ENCODE assay signal across 10 cellular contexts in the genomic region with DNA sequence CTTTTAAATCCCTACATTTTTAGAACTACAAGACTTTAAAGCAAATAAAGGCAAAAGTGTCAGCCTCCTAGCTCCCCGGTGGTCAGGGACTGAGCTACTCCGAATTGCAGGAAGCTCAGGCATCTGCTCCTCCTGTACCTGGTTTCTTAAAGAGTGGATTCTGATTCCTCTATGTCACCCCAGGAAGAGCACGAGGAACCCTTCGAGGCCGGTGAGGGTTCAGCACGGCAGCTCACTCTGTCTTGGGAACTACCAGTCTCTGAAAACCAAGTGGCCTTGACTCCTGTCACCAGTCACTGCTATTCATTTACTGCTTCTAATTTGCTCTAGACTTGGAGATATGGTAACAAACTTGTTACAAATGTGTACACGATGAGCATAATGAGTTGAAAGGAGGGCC. TPM values are rescaled to one million over a fixed set of nuclear protein-coding genes. Genes with fewer than 3 reads are reported as not detected.
A peak's percentile ranks its signal among the peaks of the same experiment; 100 is the strongest.
DNase-seq lines count a peak whose midpoint lies in the region; ATAC-seq, FAIRE-seq and TF ChIP-seq lines count a peak whose summit lies in the region.
"Had no signal": no experiment of that assay in that cellular context is flagged by ENCODE, and none has a peak within 500 bp of the region (broad histone marks: within the 10 kb centered on the region; RNA-seq: fewer than 3 reads in every experiment).

No MANE protein-coding gene starts in this region.

- H3K4me1 ChIP-seq in keratinocyte (ENCODE audit: control insufficient read depth, extremely low read depth, insufficient read depth, low read length): peaks cover 53% of the 10 kb centered on the region
- H3K4me1 ChIP-seq in gastrocnemius medialis: peaks cover 59 to 68% of the 10 kb centered on the region in 2 donors

- H3K36me3 ChIP-seq in keratinocyte (ENCODE audit: control insufficient read depth in 2 of 2, extremely low read depth in 1 of 2, insufficient read depth in 2 of 2, low read length in 2 of 2): peaks cover 0 to 5% of the 10 kb centered on the region in 2 experiments
- H3K36me3 ChIP-seq in gastrocnemius medialis: no peaks in the 10 kb centered on the region

- ATAC-seq in activated T-helper 17 cell treated with anti-CD3 and anti-CD28 coated beads, Interleukin-2, amount 50 U/mL, for 72 hours (replicated peaks): no peak
- ATAC-seq in gastrocnemius medialis: no peak

- H3K27ac Mint-ChIP-seq in activated T-helper 17 cell treated with anti-CD3 and anti-CD28 coated beads, Interleukin-2, amount 50 U/mL, for 72 hours: peak overlapping the region; percentile 91

- no peak for FAIRE-seq in keratinocyte (lab: Jason Lieb, UNC)

- H3K36me3 Mint-ChIP-seq in activated T-helper 17 cell treated with anti-CD3 and anti-CD28 coated beads, Interleukin-2, amount 50 U/mL, for 72 hours (ENCODE audit: low read depth): peaks cover 16% of the 10 kb centered on the region

- peaks cover 19% of the 10 kb centered on the region for H3K79me2 ChIP-seq in keratinocyte (ENCODE audit: control insufficient read depth, insufficient read depth, low read length)

- H3K4me3 ChIP-seq in keratinocyte (ENCODE audit: control insufficient read depth in 2 of 3, extremely low read depth in 1 of 3, insufficient read depth in 2 of 3, low read depth in 1 of 3, low read length in 3 of 3): peak overlapping the region in 2 of 3 experiments; percentile 13 to 36
- peak overlapping the region in 2 of 4 donors; percentile 15 to 72 for H3K4me3 ChIP-seq in gastrocnemius medialis

- H3K4me3 Mint-ChIP-seq in activated T-helper 17 cell treated with anti-CD3 and anti-CD28 coated beads, Interleukin-2, amount 50 U/mL, for 72 hours: no peak overlapping the region

- H3K9ac ChIP-seq in keratinocyte (ENCODE audit: control insufficient read depth, extremely low read depth, insufficient read depth, low read length): peak overlapping the region; percentile 98

- no peaks in the 10 kb centered on the region for H3K9me1 ChIP-seq in keratinocyte (ENCODE audit: control insufficient read depth, extremely low read depth, insufficient read depth, low read length)

- TF ChIP-seq CTCF in keratinocyte (optimal IDR thresholded peaks at IDR 0.05 in 1 of 3, IDR thresholded peaks at IDR 0.05 in 1 of 3, conservative IDR thresholded peaks at IDR 0.05 in 1 of 3; ENCODE audit: extremely low read depth in 1 of 3, insufficient read depth in 2 of 3, low read length in 3 of 3) (no peak), gastrocnemius medialis (IDR thresholded peaks at IDR 0.05 in 4 of 5, conservative IDR thresholded peaks at IDR 0.05 in 1 of 5) (no peak)

- H3K27me3 Mint-ChIP-seq in activated T-helper 17 cell treated with anti-CD3 and anti-CD28 coated beads, Interleukin-2, amount 50 U/mL, for 72 hours: no peaks in the 10 kb centered on the region
- H3K27me3 Mint-ChIP-seq: activated B cell treated with CpG ODN at 0.5 μM for 24 hours had no signal

- H3K4me2 ChIP-seq in keratinocyte (ENCODE audit: control insufficient read depth, extremely low read depth, insufficient read depth, low read depth, low read length): peak overlapping the region; percentile 90

- H2AFZ ChIP-seq in keratinocyte (ENCODE audit: control insufficient read depth, low read length): no peak overlapping the region

- intact Hi-C loops in gastrocnemius medialis (cut with DNase I; ENCODE audit: low total_unique reads): loop anchor here (2.0 kb wide), 1 partner anchor 43 kb away; no protein-coding TSS in a partner anchor

- no peak for TF ChIP-seq POLR2A in gastrocnemius medialis (IDR thresholded peaks at IDR 0.05)

- H3K9me3 ChIP-seq in keratinocyte (ENCODE audit: control insufficient read depth, low read depth, low read length): no peaks in the 10 kb centered on the region
- H3K9me3 ChIP-seq in gastrocnemius medialis: no peaks in the 10 kb centered on the region

- no peaks in the 10 kb centered on the region for H3K9me3 Mint-ChIP-seq in activated T-helper 17 cell treated with anti-CD3 and anti-CD28 coated beads, Interleukin-2, amount 50 U/mL, for 72 hours
- H3K9me3 Mint-ChIP-seq: activated B cell treated with CpG ODN at 0.5 μM for 24 hours had no signal

- H3K27ac ChIP-seq in keratinocyte (ENCODE audit: control insufficient read depth, insufficient read depth, low read length): peak overlapping the region; percentile 98
- peak overlapping the region; percentile 90 to 96 (median 92) for H3K27ac ChIP-seq in gastrocnemius medialis

- dilution Hi-C loops in keratinocyte (cut with MboI; ENCODE audit: extremely low pct_ligation_motif_present, low sequenced_read_pairs): no loop called here

- H4K20me1 ChIP-seq in keratinocyte (ENCODE audit: control insufficient read depth, extremely low read depth, insufficient read depth, low read length): no peaks in the 10 kb centered on the region

- H3K4me1 Mint-ChIP-seq in activated T-helper 17 cell treated with anti-CD3 and anti-CD28 coated beads, Interleukin-2, amount 50 U/mL, for 72 hours: peaks cover 30% of the 10 kb centered on the region

- DNase-seq in Daoy (ENCODE audit: low read depth): peak; percentile 19
- no peak for DNase-seq in keratinocyte (ENCODE audit: low read depth, low spot score)
- no peak for DNase-seq in gastrocnemius medialis
- no peak for DNase-seq in NCI-H748 treated with DMSO at 0.1 percent for 48 hours (lab: John Stamatoyannopoulos, UW)
- no peak for DNase-seq in foreskin melanocyte
- DNase-seq in stimulated activated naive CD4-positive, alpha-beta T cell (lab: John Stamatoyannopoulos, UW): no peak
- DNase-seq in H4 (ENCODE audit: low spot score): no peak
- DNase-seq: activated B cell treated with CpG ODN at 0.5 μM for 24 hours, NCI-H226 had no signal

- in situ Hi-C loops in gastrocnemius medialis (cut with MboI; ENCODE audit: low sequenced_read_pairs in 4 of 4): no loop called here

- H3K27me3 ChIP-seq in keratinocyte (ENCODE audit: control insufficient read depth, extremely low read depth, insufficient read depth, low read length) (no peaks in the 10 kb centered on the region), gastrocnemius medialis (no peaks in the 10 kb centered on the region)

RNA-seq across cellular contexts. Expression of a gene that starts 2.3 kb away (rescaled TPM):
- 1.7 and 3.3 TPM in 2 replicates for total RNA-seq in Daoy (2014; rRNA removed; shearing (Covaris generic))
- 10 to 100 TPM in 1 of 2 donors, 1 to 10 TPM in 1; 6.2 to 23.7 TPM for total RNA-seq in activated T-helper 17 cell treated with anti-CD3 and anti-CD28 coated beads, Interleukin-2, amount 50 U/mL, for 72 hours
- 0.68 to 2.0 TPM (median 1.6 TPM) in 3 replicates for polyA plus RNA-seq in keratinocyte
- 3.1 TPM for polyA plus RNA-seq in keratinocyte (2011; ENCODE audit: low read depth)
- polyA plus RNA-seq in keratinocyte (2011; cell fraction: cytosol; rRNA removed): 0.69 and 0.90 TPM in 2 replicates
- polyA plus RNA-seq in keratinocyte (2011; cell fraction: nucleus; rRNA removed): 4.1 and 5.4 TPM in 2 replicates
- 1.9 and 2.4 TPM in 2 replicates for polyA plus RNA-seq in keratinocyte (2012; ENCODE audit: low replicate concordance)
- polyA minus RNA-seq in keratinocyte: 2.6 to 6.8 TPM (median 3.8 TPM) in 3 replicates
- polyA minus RNA-seq in keratinocyte (2011; cell fraction: cytosol; rRNA and poly(A)+ RNA removed): 0.96 TPM
- polyA minus RNA-seq in keratinocyte (2011; cell fraction: nucleus; rRNA and poly(A)+ RNA removed): 3.4 and 8.0 TPM in 2 replicates
- total RNA-seq in gastrocnemius medialis: 1 to 10 TPM; 4.1 to 7.5 (median 6.7) TPM
- 3.9 and 4.6 TPM in 2 replicates for total RNA-seq in H4 (2014; rRNA removed; shearing (Covaris generic))

RNA-seq across cellular contexts. Expression of a gene that starts 34.2 kb away (rescaled TPM):
- total RNA-seq in Daoy (2014; rRNA removed; shearing (Covaris generic)): 4.1 and 7.0 TPM in 2 replicates
- total RNA-seq in activated T-helper 17 cell treated with anti-CD3 and anti-CD28 coated beads, Interleukin-2, amount 50 U/mL, for 72 hours: 1 to 10 TPM; 3.4 to 7.2 TPM
- polyA plus RNA-seq in keratinocyte: 6.4 to 7.0 TPM (median 7.0 TPM) in 3 replicates
- polyA plus RNA-seq in keratinocyte (2011; ENCODE audit: low read depth): 32.3 TPM
- polyA plus RNA-seq in keratinocyte (2011; cell fraction: cytosol; rRNA removed): 7.0 and 7.4 TPM in 2 replicates
- 11.4 and 12.1 TPM in 2 replicates for polyA plus RNA-seq in keratinocyte (2011; cell fraction: nucleus; rRNA removed)
- polyA plus RNA-seq in keratinocyte (2012; ENCODE audit: low replicate concordance): 9.2 and 16.0 TPM in 2 replicates
- polyA minus RNA-seq in keratinocyte: 6.4 to 28.3 TPM (median 14.0 TPM) in 3 replicates
- polyA minus RNA-seq in keratinocyte (2011; cell fraction: cytosol; rRNA and poly(A)+ RNA removed): 3.6 TPM
- polyA minus RNA-seq in keratinocyte (2011; cell fraction: nucleus; rRNA and poly(A)+ RNA removed): 4.5 and 8.9 TPM in 2 replicates
- 10 to 100 TPM in 2 of 4 donors, 1 to 10 TPM in 2; 8.5 to 20.8 (median 10.9) TPM for total RNA-seq in gastrocnemius medialis
- 1.8 and 7.4 TPM in 2 replicates for total RNA-seq in H4 (2014; rRNA removed; shearing (Covaris generic))

RNA-seq across cellular contexts. Expression of a gene that starts 46.3 kb away (rescaled TPM):
- total RNA-seq in Daoy (2014; rRNA removed; shearing (Covaris generic)): 9.8 and 13.1 TPM in 2 replicates
- total RNA-seq in activated T-helper 17 cell treated with anti-CD3 and anti-CD28 coated beads, Interleukin-2, amount 50 U/mL, for 72 hours: 1 to 10 TPM; 1.3 to 4.8 TPM
- 0.76 to 0.80 TPM (median 0.77 TPM) in 3 replicates for polyA plus RNA-seq in keratinocyte
- 0.49 TPM for polyA plus RNA-seq in keratinocyte (2011; ENCODE audit: low read depth)
- 0.23 and 0.66 TPM in 2 replicates for polyA plus RNA-seq in keratinocyte (2011; cell fraction: cytosol; rRNA removed)
- polyA plus RNA-seq in keratinocyte (2011; cell fraction: nucleus; rRNA removed): 0.90 and 1.2 TPM in 2 replicates
- 1.3 and 1.7 TPM in 2 replicates for polyA plus RNA-seq in keratinocyte (2012; ENCODE audit: low replicate concordance)
- 0.26 to 0.89 TPM in 2 of 3 replicates, not detected in the other for polyA minus RNA-seq in keratinocyte
- not detected for polyA minus RNA-seq in keratinocyte (2011; cell fraction: cytosol; rRNA and poly(A)+ RNA removed)
- polyA minus RNA-seq in keratinocyte (2011; cell fraction: nucleus; rRNA and poly(A)+ RNA removed): not detected in 2 replicates
- total RNA-seq in gastrocnemius medialis: 10 to 100 TPM; 10.9 to 49.1 (median 27.2) TPM
- 4.8 and 6.3 TPM in 2 replicates for total RNA-seq in H4 (2014; rRNA removed; shearing (Covaris generic))
